Comparison of ENCODE assay signal across 8 cellular contexts in the genomic region with DNA sequence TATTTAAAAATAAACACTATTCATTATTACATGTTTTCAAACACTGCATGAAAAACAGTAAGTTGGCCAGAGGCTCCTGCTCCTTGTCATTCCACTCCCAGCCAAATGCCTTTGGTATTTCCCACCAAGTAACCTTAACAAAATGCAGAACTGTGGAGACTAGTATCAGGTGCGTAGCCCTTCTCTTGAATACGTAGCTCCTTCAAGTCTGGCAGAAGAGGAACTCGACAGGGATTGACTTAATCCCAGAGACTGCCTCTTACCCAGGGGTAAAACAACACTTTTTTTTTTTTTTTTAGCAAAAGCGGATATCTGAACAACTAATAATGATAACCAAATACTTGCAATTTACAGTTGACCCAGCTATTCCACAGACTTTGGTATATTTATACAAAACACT. TPM values are rescaled to one million over a fixed set of nuclear protein-coding genes. Genes with fewer than 3 reads are reported as not detected.
DNase-seq lines count a peak whose midpoint lies in the region; ATAC-seq, FAIRE-seq and TF ChIP-seq lines count a peak whose summit lies in the region.

No MANE protein-coding gene starts in this region.

- H3F3A ChIP-seq in SK-N-SH (replicated peaks; ENCODE audit: insufficient read depth): no peaks in the 10 kb centered on the region

- TF ChIP-seq EP300 in SK-N-SH (IDR thresholded peaks at IDR 0.05; ENCODE audit: borderline replicate concordance in 1 of 2, low read depth in 1 of 2, low read length in 1 of 2): no peak

- TF ChIP-seq POLR2A in GM12892 (IDR thresholded peaks at IDR 0.05; ENCODE audit: low read depth, low read length): no peak

- peaks cover 32 to 37% of the 10 kb centered on the region in 2 experiments for H3K36me3 ChIP-seq in SK-N-SH (replicated peaks in 1 of 2; ENCODE audit: control insufficient read depth in 1 of 2, insufficient read depth in 2 of 2, low read length in 1 of 2)

- no peak for FAIRE-seq in GM12892 (lab: Jason Lieb, UNC)

- POLR2A ChIA-PET in SK-N-SH (lab: Yijun Ruan, JAX) (interaction anchor here (1.4 to 2.3 kb wide), 2 partner anchors 62 to 198 kb away, joined by 3 to 6 read pairs; a partner anchor contains a TSS), WTC11 (lab: Charles Lee) (interaction anchor here (0.7 to 1.8 kb wide), 2 partner anchors 24 to 93 kb away, joined by 3 to 8 read pairs; a partner anchor contains a TSS)

- H3K27ac ChIP-seq in SK-N-SH (ENCODE audit: low read depth in 2 of 2, low read length in 1 of 2): peak overlapping the region in 1 of 2 experiments; percentile 59; a peak in 1 of 4 replicates

- peak overlapping the region; percentile 86 for H3K9ac ChIP-seq in SK-N-SH

- no peaks in the 10 kb centered on the region for H3K27me3 Mint-ChIP-seq in WTC11 (ENCODE audit: low read depth)
- H3K27me3 Mint-ChIP-seq in stimulated activated naive CD8-positive, alpha-beta T cell treated with anti-CD3 and anti-CD28 coated beads, Interleukin-15, amount 100 ng/mL, for 72 hours: peaks cover 1% of the 10 kb centered on the region

- ATAC-seq in SK-N-SH treated with all-trans-retinoic acid at 6 μM for 48 hours (no peak), WTC11 (no peak), GM21619 (IDR thresholded peaks at IDR 0.05; ENCODE audit: unreplicated experiment) (no peak)
- no peak for ATAC-seq in stimulated activated naive CD8-positive, alpha-beta T cell treated with anti-CD3 and anti-CD28 coated beads, Interleukin-15, amount 100 ng/mL, for 72 hours

- 0 out of 2 replicates have a peak, but pooled peaks cover 4% of the 10 kb centered on the region for H3K4me1 Mint-ChIP-seq in WTC11
- H3K4me1 Mint-ChIP-seq in stimulated activated naive CD8-positive, alpha-beta T cell treated with anti-CD3 and anti-CD28 coated beads, Interleukin-15, amount 100 ng/mL, for 72 hours: peaks cover 28% of the 10 kb centered on the region

- H3K79me2 ChIP-seq in SK-N-SH (ENCODE audit: insufficient read depth): peaks cover 30% of the 10 kb centered on the region

- H3K4me1 ChIP-seq in SK-N-SH (ENCODE audit: control insufficient read depth in 1 of 2, insufficient read depth in 2 of 2, low read depth in 1 of 2, low read length in 1 of 2): peaks cover 0 to 5% of the 10 kb centered on the region in 2 experiments; a peak in 3 of 4 replicates

- no peaks in the 10 kb centered on the region for H3K27me3 ChIP-seq in SK-N-SH (ENCODE audit: insufficient read depth)

- 22% methylated on average over 4 of the region's 4 CpGs for WGBS in SK-N-SH (ENCODE audit: low lambda C conversion rate)

- TF ChIP-seq CTCF in SK-N-SH (IDR thresholded peaks at IDR 0.05) (no peak), WTC11 (IDR thresholded peaks at IDR 0.05) (no peak)

- no peak overlapping the region for H3K27ac Mint-ChIP-seq in WTC11
- peak overlapping the region; percentile 66 to 97 for H3K27ac Mint-ChIP-seq in stimulated activated naive CD8-positive, alpha-beta T cell treated with anti-CD3 and anti-CD28 coated beads, Interleukin-15, amount 100 ng/mL, for 72 hours

- H3K4me3 ChIP-seq in SK-N-SH (ENCODE audit: low read depth in 2 of 2, low read length in 1 of 2) (peak overlapping the region; percentile 96), iPS-11a (ENCODE audit: low read depth, low read length) (peak overlapping the region; percentile 96)

- H3K9me3 Mint-ChIP-seq in WTC11: no peaks in the 10 kb centered on the region
- no peaks in the 10 kb centered on the region for H3K9me3 Mint-ChIP-seq in stimulated activated naive CD8-positive, alpha-beta T cell treated with anti-CD3 and anti-CD28 coated beads, Interleukin-15, amount 100 ng/mL, for 72 hours

- DNase-seq in SK-N-SH: peak; percentile 7
- DNase-seq in WTC11 (ENCODE audit: low spot score): no peak
- no peak for DNase-seq in stimulated activated naive CD8-positive, alpha-beta T cell treated with anti-CD3 and anti-CD28 coated beads, Interleukin-15, amount 100 ng/mL, for 72 hours
- DNase-seq in stimulated activated CD4-positive, alpha-beta T cell treated with anti-CD3 and anti-CD28 coated beads, Interleukin-4, amount 100 ng/mL, for 24 hours: no peak
- no peak for DNase-seq in GM12892 (ENCODE audit: insufficient read length)

- no peaks in the 10 kb centered on the region for H3K9me2 ChIP-seq in SK-N-SH

- no peak for TF ChIP-seq RAD21 in SK-N-SH (IDR thresholded peaks at IDR 0.05; ENCODE audit: low read length)

- H4K20me1 ChIP-seq in SK-N-SH (ENCODE audit: insufficient read depth): no peaks in the 10 kb centered on the region

- H3K9me3 ChIP-seq in SK-N-SH: no peaks in the 10 kb centered on the region

- peak overlapping the region; percentile 86 for H3K4me2 ChIP-seq in SK-N-SH

- peaks cover 35% of the 10 kb centered on the region for H3K36me3 Mint-ChIP-seq in WTC11

- peak overlapping the region; percentile 99 for H2AFZ ChIP-seq in SK-N-SH (ENCODE audit: low read depth)

- CTCF ChIA-PET in SK-N-SH (lab: Yijun Ruan, JAX): interaction anchor here (0.6 to 2.8 kb wide), 9 partner anchors 14 to 721 kb away, joined by 3 to 17 read pairs (median 7); no protein-coding TSS in a partner anchor
- CTCF ChIA-PET in WTC11 (lab: Charles Lee): interaction anchor here (0.6 to 2.2 kb wide), 7 partner anchors 34 to 249 kb away, joined by 3 to 21 read pairs (median 4); a partner anchor contains a TSS

- H3K4me3 Mint-ChIP-seq in WTC11: peak overlapping the region; percentile 97
- H3K4me3 Mint-ChIP-seq in stimulated activated naive CD8-positive, alpha-beta T cell treated with anti-CD3 and anti-CD28 coated beads, Interleukin-15, amount 100 ng/mL, for 72 hours: peak overlapping the region; percentile 96 to 97

TF ChIP-seq in SK-N-SH, 30 proteins besides CTCF, POLR2A, EP300 and RAD21 (continues in another document):
- TF ChIP-seq GATA2 (CRISPR knock-in tag; IDR thresholded peaks at IDR 0.05) (no peak), SIN3A (IDR thresholded peaks at IDR 0.05; ENCODE audit: borderline replicate concordance, low read depth, low read length) (no peak), MXI1 (IDR thresholded peaks at IDR 0.05; ENCODE audit: low read depth, low read length) (no peak), SMC3 (IDR thresholded peaks at IDR 0.05; ENCODE audit: low read depth, low read length) (no peak), RCOR1 (IDR thresholded peaks at IDR 0.05; ENCODE audit: low read length) (no peak), FOXM1 (IDR thresholded peaks at IDR 0.05; ENCODE audit: low read depth) (no peak), GABPA (IDR thresholded peaks at IDR 0.05; ENCODE audit: low read depth) (no peak), CHD2 (IDR thresholded peaks at IDR 0.05; ENCODE audit: low read length, partially characterized antibody) (no peak)

TF ChIP-seq in SK-N-SH treated with all-trans-retinoic acid at 6 μM for 48 hours, 23 proteins besides CTCF, POLR2A, EP300 and RAD21 (continues in another document):
- no peak for TF ChIP-seq GLIS3 (CRISPR knock-in tag; IDR thresholded peaks at IDR 0.05)
- no peak for TF ChIP-seq ARNTL (CRISPR knock-in tag; IDR thresholded peaks at IDR 0.05; ENCODE audit: borderline replicate concordance, low read depth)
- TF ChIP-seq SNAI2 (CRISPR knock-in tag; IDR thresholded peaks at IDR 0.05): no peak

TF ChIP-seq in WTC11, 78 proteins besides CTCF, POLR2A, EP300 and RAD21:
- TF ChIP-seq, protein P1, sequence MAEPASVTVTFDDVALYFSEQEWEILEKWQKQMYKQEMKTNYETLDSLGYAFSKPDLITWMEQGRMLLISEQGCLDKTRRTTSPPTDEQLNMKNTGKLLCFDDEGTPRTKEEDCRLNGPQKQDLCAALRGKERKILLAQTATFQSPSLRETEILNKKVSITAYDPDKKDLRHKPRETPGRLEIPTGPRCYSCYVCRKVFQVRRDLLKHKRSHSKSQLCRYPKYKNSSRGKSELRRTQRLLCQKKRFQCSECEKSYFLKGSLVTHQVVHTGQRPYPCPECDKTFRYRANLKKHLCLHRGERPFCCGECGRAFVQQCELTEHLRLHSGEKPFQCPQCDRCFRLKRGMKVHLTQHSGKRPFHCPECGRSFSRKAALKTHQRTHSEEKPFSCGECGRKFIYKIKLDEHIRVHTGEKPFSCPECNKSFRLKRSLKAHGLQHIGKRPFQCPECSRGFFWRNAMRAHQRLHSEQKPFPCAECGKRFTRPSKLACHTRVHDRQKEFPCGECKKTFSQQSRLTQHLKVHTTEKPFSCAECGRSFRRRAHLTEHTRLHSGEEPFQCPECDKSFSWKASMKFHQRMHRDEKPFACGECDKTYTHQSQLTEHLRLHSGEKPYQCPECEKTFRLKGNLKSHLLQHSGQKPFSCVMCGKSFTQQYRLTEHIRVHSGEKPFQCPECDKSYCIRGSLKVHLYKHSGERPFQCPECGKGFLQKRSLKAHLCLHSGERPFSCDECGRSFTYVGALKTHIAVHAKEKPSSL (CRISPR knock-in tag; conservative IDR thresholded peaks at IDR 0.05): no peak
- TF ChIP-seq TEAD4 (CRISPR knock-in tag; IDR thresholded peaks at IDR 0.05) (no peak), RORB (CRISPR knock-in tag; IDR thresholded peaks at IDR 0.05) (no peak), HMGA2 (CRISPR knock-in tag; IDR thresholded peaks at IDR 0.05) (no peak), GTF2I (CRISPR knock-in tag; conservative IDR thresholded peaks at IDR 0.05) (no peak), ZNF263 (CRISPR knock-in tag; IDR thresholded peaks at IDR 0.05; ENCODE audit: low read depth) (no peak), SP1 (CRISPR knock-in tag; conservative IDR thresholded peaks at IDR 0.05) (no peak), FOXP1 (CRISPR knock-in tag; IDR thresholded peaks at IDR 0.05; ENCODE audit: borderline replicate concordance) (no peak)
- TF ChIP-seq, protein P2, sequence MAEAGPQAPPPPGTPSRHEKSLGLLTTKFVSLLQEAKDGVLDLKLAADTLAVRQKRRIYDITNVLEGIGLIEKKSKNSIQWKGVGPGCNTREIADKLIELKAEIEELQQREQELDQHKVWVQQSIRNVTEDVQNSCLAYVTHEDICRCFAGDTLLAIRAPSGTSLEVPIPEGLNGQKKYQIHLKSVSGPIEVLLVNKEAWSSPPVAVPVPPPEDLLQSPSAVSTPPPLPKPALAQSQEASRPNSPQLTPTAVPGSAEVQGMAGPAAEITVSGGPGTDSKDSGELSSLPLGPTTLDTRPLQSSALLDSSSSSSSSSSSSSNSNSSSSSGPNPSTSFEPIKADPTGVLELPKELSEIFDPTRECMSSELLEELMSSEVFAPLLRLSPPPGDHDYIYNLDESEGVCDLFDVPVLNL (CRISPR knock-in tag; IDR thresholded peaks at IDR 0.05; ENCODE audit: borderline replicate concordance, low read depth): no peak

RNA-seq across cellular contexts. Expression of a gene that starts 0.7 kb away (rescaled TPM):
- polyA plus RNA-seq in SK-N-SH (2012; rRNA removed): 20.9 and 21.3 TPM in 2 replicates
- 23.4 and 27.2 TPM in 2 replicates for polyA plus RNA-seq in SK-N-SH (2012; cell fraction: cytosol; rRNA removed)
- polyA plus RNA-seq in SK-N-SH (2012; cell fraction: nucleus; rRNA removed): 10.1 and 15.3 TPM in 2 replicates
- total RNA-seq in WTC11 (2021): 51.3 to 52.9 TPM (median 52.1 TPM) in 3 replicates
- 25.1 TPM for polyA plus RNA-seq in GM12892 (2012; ENCODE audit: missing spikeins)

RNA-seq across cellular contexts. Expression of a gene that starts 40.8 kb away (rescaled TPM):
- not detected in 2 replicates for polyA plus RNA-seq in SK-N-SH (2012; rRNA removed)
- polyA plus RNA-seq in SK-N-SH (2012; cell fraction: cytosol; rRNA removed): not detected in 2 replicates
- not detected in 2 replicates for polyA plus RNA-seq in SK-N-SH (2012; cell fraction: nucleus; rRNA removed)
- not detected in 3 replicates for total RNA-seq in WTC11 (2021)
- polyA plus RNA-seq in GM12892 (2012; ENCODE audit: missing spikeins): not detected
